ENCODE assay signal across 1 cellular context in genomic region chr5:91382530-91383026, GRCh38.
TF ChIP-seq lines count a peak whose summit lies in the region.

No MANE protein-coding gene starts in this region.

TF ChIP-seq in GM12878, 131 proteins besides CTCF, POLR2A, EP300 and RAD21 (continued from another document):
- no peak for TF ChIP-seq ETV6 (conservative IDR thresholded peaks at IDR 0.05 in 1 of 2, IDR thresholded peaks at IDR 0.05 in 1 of 2; ENCODE audit: borderline replicate concordance in 1 of 2, low read depth in 1 of 2)
- no peak for TF ChIP-seq LARP7 (IDR thresholded peaks at IDR 0.05)
- TF ChIP-seq NR2C1 (IDR thresholded peaks at IDR 0.05) = no peak
- TF ChIP-seq SMARCA5 (IDR thresholded peaks at IDR 0.05) = no peak
- no peak for TF ChIP-seq FOXM1 (IDR thresholded peaks at IDR 0.05; ENCODE audit: low read depth, low read length)
- no peak; the same call in 1 of the 2 replicates for TF ChIP-seq SIN3A (IDR thresholded peaks at IDR 0.05; ENCODE audit: low read depth, low read length)
- no peak for TF ChIP-seq IRF3 (IDR thresholded peaks at IDR 0.05)
- TF ChIP-seq BCLAF1 (IDR thresholded peaks at IDR 0.05) = no peak
- no peak for TF ChIP-seq HDAC6 (IDR thresholded peaks at IDR 0.05; ENCODE audit: unreplicated experiment)
- no peak for TF ChIP-seq PBX3 (IDR thresholded peaks at IDR 0.05; ENCODE audit: insufficient replicate concordance, low read depth, low read length)
- no peak for TF ChIP-seq ZNF687 (IDR thresholded peaks at IDR 0.05)
TF ChIP-seq in GM12878: peak in this region for 3.
